Comparison of ENCODE assay signal across 12 cellular contexts in the genomic region with DNA sequence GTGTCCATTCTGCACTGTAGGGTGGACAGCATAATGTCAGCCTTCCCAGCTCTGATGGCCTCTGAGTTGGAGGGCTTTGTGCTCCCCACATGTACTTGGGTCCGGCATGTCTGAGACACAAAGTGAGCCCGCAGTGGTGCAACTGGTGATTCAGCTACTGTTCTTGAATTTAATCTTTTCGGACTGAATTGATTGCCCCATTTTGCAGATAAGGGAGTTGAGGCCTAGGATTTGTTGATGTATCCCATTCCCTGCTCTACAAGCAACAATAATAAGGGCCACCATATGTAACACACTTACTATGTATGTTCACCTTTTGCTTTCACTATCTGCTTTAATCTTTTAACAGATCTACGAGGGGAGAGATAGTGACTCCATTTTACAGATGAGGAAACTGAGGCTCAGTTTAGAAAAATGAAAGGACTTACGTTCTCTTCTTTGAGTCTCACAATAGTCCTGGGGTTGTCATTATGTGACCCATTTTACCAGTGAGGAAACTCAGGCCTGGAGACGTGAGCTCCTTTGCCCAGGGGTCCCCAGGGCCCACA. TPM values are rescaled to one million over a fixed set of nuclear protein-coding genes. Genes with fewer than 3 reads are reported as not detected.
DNase-seq lines count a peak whose midpoint lies in the region; ATAC-seq and TF ChIP-seq lines count a peak whose summit lies in the region.
"Had no signal": no experiment of that assay in that cellular context is flagged by ENCODE, and none has a peak within 500 bp of the region (broad histone marks: within the 10 kb centered on the region; RNA-seq: fewer than 3 reads in every experiment).

No MANE protein-coding gene starts in this region.

- CTCF ChIA-PET in AG04450 (lab: Charles Lee), result interaction anchor here (1.0 to 1.5 kb wide), 5 partner anchors 19 to 59 kb away, joined by 3 to 5 read pairs (median 4); no protein-coding TSS in a partner anchor

- H3K4me1 Mint-ChIP-seq in immature natural killer cell (peaks cover 56 to 74% of the 10 kb centered on the region in 2 donors), nephron progenitor cell (peaks cover 47% of the 10 kb centered on the region)
- peaks cover 23% of the 10 kb centered on the region for H3K4me1 Mint-ChIP-seq in activated T-cell treated with anti-CD3 and anti-CD28 coated beads, Interleukin-2, amount 50 U/mL, for 72 hours (ENCODE audit: low read depth)

- no peaks in the 10 kb centered on the region for H3K36me3 ChIP-seq in skeletal muscle satellite cell (ENCODE audit: insufficient read depth, low read length)

- no peak for ATAC-seq in activated T-cell treated with anti-CD3 and anti-CD28 coated beads, Interleukin-2, amount 50 U/mL, for 72 hours (replicated peaks in 1 of 2)
- ATAC-seq: activated CD8-positive, alpha-beta T cell treated with anti-CD3 and anti-CD28 coated beads, Interleukin-2, amount 10 ng/mL, durations not matched to agents 7 days and 5 days; foreskin keratinocyte had no signal

- H3K4me1 ChIP-seq in skeletal muscle satellite cell (ENCODE audit: control insufficient read depth, insufficient read depth, low read length), result peaks cover 79% of the 10 kb centered on the region

- TF ChIP-seq CTCF in AG04450 (IDR thresholded peaks at IDR 0.05; ENCODE audit: low read depth, low read length) (no peak), WI38 (IDR thresholded peaks at IDR 0.05; ENCODE audit: low read depth, low read length) (no peak), nephron progenitor cell (IDR thresholded peaks at IDR 0.05) (no peak)

- H3K9me3 Mint-ChIP-seq in immature natural killer cell (no peaks in the 10 kb centered on the region), nephron progenitor cell (no peaks in the 10 kb centered on the region)
- H3K9me3 Mint-ChIP-seq in activated T-cell treated with anti-CD3 and anti-CD28 coated beads, Interleukin-2, amount 50 U/mL, for 72 hours, result no peaks in the 10 kb centered on the region

- peak overlapping the region; percentile 80 for H3K27ac ChIP-seq in AG04450 (ENCODE audit: low read depth, low read length)
- H3K27ac ChIP-seq: foreskin keratinocyte had no signal

- H3K4me3 ChIP-seq in AG04450 (ENCODE audit: low read depth, low read length) (peak overlapping the region; percentile 47), WI38 (ENCODE audit: low read depth, low read length) (peak overlapping the region; percentile 30), skeletal muscle satellite cell (ENCODE audit: low read length) (peak overlapping the region; percentile 40)

- H3K36me3 Mint-ChIP-seq in immature natural killer cell, result no peaks in the 10 kb centered on the region
- no peaks in the 10 kb centered on the region for H3K36me3 Mint-ChIP-seq in activated T-cell treated with anti-CD3 and anti-CD28 coated beads, Interleukin-2, amount 50 U/mL, for 72 hours (ENCODE audit: insufficient read depth in 2 of 2)
- H3K36me3 Mint-ChIP-seq in nephron progenitor cell (ENCODE audit: low read depth), result no peaks in the 10 kb centered on the region

- peak overlapping the region; percentile 94 for H3K4me2 ChIP-seq in skeletal muscle satellite cell (ENCODE audit: low read length)

- no peaks in the 10 kb centered on the region for H3K27me3 ChIP-seq in AG04450 (ENCODE audit: control insufficient read depth, insufficient read depth, low read length)
- H3K27me3 ChIP-seq in skeletal muscle satellite cell (ENCODE audit: control insufficient read depth, insufficient read depth, low read length), result no peaks in the 10 kb centered on the region
- H3K27me3 ChIP-seq: foreskin keratinocyte had no signal

- H3K4me3 Mint-ChIP-seq in immature natural killer cell, result peak overlapping the region; percentile 85 to 94 (median 91)
- no peak overlapping the region for H3K4me3 Mint-ChIP-seq in activated T-cell treated with anti-CD3 and anti-CD28 coated beads, Interleukin-2, amount 50 U/mL, for 72 hours
- H3K4me3 Mint-ChIP-seq in nephron progenitor cell, result no peak overlapping the region
- H3K4me3 Mint-ChIP-seq: activated CD8-positive, alpha-beta T cell treated with anti-CD3 and anti-CD28 coated beads, Interleukin-2, amount 10 ng/mL, durations not matched to agents 7 days and 5 days had no signal

- DNase-seq in AG04450 (ENCODE audit: low read depth, low spot score) (no peak), immature natural killer cell (no peak), nephron progenitor cell (no peak), NCI-H1417 treated with DMSO at 0.1 percent for 48 hours (lab: John Stamatoyannopoulos, UW) (no peak), superior temporal gyrus (ENCODE audit: extremely low spot score) (no peak)
- DNase-seq in activated T-cell treated with anti-CD3 and anti-CD28 coated beads, Interleukin-2, amount 50 U/mL, for 72 hours, result no peak
- DNase-seq: activated CD8-positive, alpha-beta T cell treated with anti-CD3 and anti-CD28 coated beads, Interleukin-2, amount 10 ng/mL, durations not matched to agents 7 days and 5 days; activated naive CD4-positive, alpha-beta T cell treated with Interleukin-2 at 50 U/mL for 16 hours; foreskin keratinocyte; T-helper 2 cell had no signal

- H3K27me3 Mint-ChIP-seq in immature natural killer cell (ENCODE audit: low read depth in 3 of 3) (peaks cover 1 to 12% (median 4%) of the 10 kb centered on the region in 3 donors), nephron progenitor cell (ENCODE audit: low read depth, poor library complexity) (peaks cover 4% of the 10 kb centered on the region)
- peaks cover 23% of the 10 kb centered on the region for H3K27me3 Mint-ChIP-seq in activated T-cell treated with anti-CD3 and anti-CD28 coated beads, Interleukin-2, amount 50 U/mL, for 72 hours (ENCODE audit: low read depth)

- H3K9ac ChIP-seq in skeletal muscle satellite cell (ENCODE audit: low read depth, low read length), result peak overlapping the region; percentile 85

- H3K9me3 ChIP-seq in AG04450 (ENCODE audit: control insufficient read depth, insufficient read depth, low read length), result peaks cover 4% of the 10 kb centered on the region; the same call in 1 of the 2 replicates
- H3K9me3 ChIP-seq in skeletal muscle satellite cell (replicated peaks; ENCODE audit: low read length), result no peaks in the 10 kb centered on the region

- POLR2A ChIA-PET in AG04450 (lab: Yijun Ruan, JAX), result no interaction called here

- H3K27ac Mint-ChIP-seq in immature natural killer cell (peak overlapping the region; percentile 74 to 87 (median 80)), nephron progenitor cell (no peak overlapping the region)
- no peak overlapping the region for H3K27ac Mint-ChIP-seq in activated T-cell treated with anti-CD3 and anti-CD28 coated beads, Interleukin-2, amount 50 U/mL, for 72 hours
- H3K27ac Mint-ChIP-seq: activated CD8-positive, alpha-beta T cell treated with anti-CD3 and anti-CD28 coated beads, Interleukin-2, amount 10 ng/mL, durations not matched to agents 7 days and 5 days had no signal

RNA-seq across cellular contexts. Expression of a gene that starts 4.5 kb away (rescaled TPM):
- 421 and 565 TPM in 2 replicates for polyA plus RNA-seq in AG04450 (2011; rRNA removed)
- 513 and 805 TPM in 2 replicates for polyA minus RNA-seq in AG04450 (2011; rRNA and poly(A)+ RNA removed)
- polyA plus RNA-seq in immature natural killer cell, result 100 to 1,000 TPM; 199 to 325 (median 226) TPM
- 157 and 203 TPM in 2 replicates for total RNA-seq in skeletal muscle satellite cell (2012; rRNA removed)
- total RNA-seq in activated T-cell treated with anti-CD3 and anti-CD28 coated beads, Interleukin-2, amount 50 U/mL, for 72 hours, result 1 to 10 TPM; 3.6 to 4.0 TPM

Comparison
In these comparisons a context has a peak if more than half of its experiments do, and no peak if none do; other contexts are left out.
1. H3K27ac Mint-ChIP-seq: peak in immature natural killer cell (6 of 6); none in activated T-cell treated with anti-CD3 and anti-CD28 coated beads, Interleukin-2, amount 50 U/mL, for 72 hours (single experiment) and nephron progenitor cell (single experiment).
2. H3K4me3 Mint-ChIP-seq: peak in immature natural killer cell (5 of 5); none in activated T-cell treated with anti-CD3 and anti-CD28 coated beads, Interleukin-2, amount 50 U/mL, for 72 hours (0 of 2) and nephron progenitor cell (single experiment).
3. Peak in every context shown above with its lines, with median percentiles within 50 percentile points of each other: H3K4me3 ChIP-seq.